In genomic region chr10:46326066-46326465, GRCh38 we compare ENCODE assay signal across 20 cellular contexts. TPM values are rescaled to one million over a fixed set of nuclear protein-coding genes. Genes with fewer than 3 reads are reported as not detected.
"Had no signal": no experiment of that assay in that cellular context is flagged by ENCODE, and none has a peak within 500 bp of the region (broad histone marks: within the 10 kb centered on the region; RNA-seq: fewer than 3 reads in every experiment).

No MANE protein-coding gene starts in this region.

- H3K9me3 Mint-ChIP-seq: activated B cell treated with CpG ODN at 0.5 μM for 24 hours; activated CD4-positive, alpha-beta T cell treated with anti-CD3 and anti-CD28 coated beads, Interleukin-2, amount 10 ng/mL, durations not matched to agents 7 days and 5 days; naive thymus-derived CD8-positive, alpha-beta T cell had no signal

- H3K27ac ChIP-seq: cardiac muscle cell, hepatocyte, left ventricle myocardium inferior, prostate gland, suprapubic skin had no signal

- H3K4me3 ChIP-seq: cardiac muscle cell, hepatocyte, left ventricle myocardium inferior, prostate gland, suprapubic skin had no signal

- H3K27me3 ChIP-seq: cardiac muscle cell, hepatocyte, suprapubic skin had no signal

- DNase-seq: activated B cell treated with CpG ODN at 0.5 μM for 24 hours; activated CD4-positive, alpha-beta T cell treated with anti-CD3 and anti-CD28 coated beads, Interleukin-2, amount 10 ng/mL, durations not matched to agents 7 days and 5 days; activated naive CD4-positive, alpha-beta T cell treated with Interleukin-2 at 50 U/mL for 16 hours; left ventricle myocardium inferior; mesenchymal stem cell; naive thymus-derived CD8-positive, alpha-beta T cell; right cardiac atrium; small intestine; stimulated activated CD4-positive, alpha-beta T cell treated with anti-CD3 and anti-CD28 coated beads, Interleukin-4, amount 100 ng/mL, for 24 hours; stimulated activated CD8-positive, alpha-beta memory T cell treated with anti-CD3 and anti-CD28 coated beads, Interleukin-4, amount 100 ng/mL, for 48 hours; stimulated activated naive CD8-positive, alpha-beta T cell treated with anti-CD3 and anti-CD28 coated beads, Interleukin-15, Interleukin-2, amounts not matched to agents 100 U/mL and 50 U/mL, for 24 hours had no signal

- H2AFZ ChIP-seq: hepatocyte had no signal

- H3K4me1 ChIP-seq: left ventricle myocardium inferior, prostate gland had no signal

- H3K9me3 ChIP-seq: left ventricle myocardium inferior, prostate gland, suprapubic skin had no signal

- H3K4me2 ChIP-seq: hepatocyte had no signal

- H3K79me2 ChIP-seq: hepatocyte had no signal

- H3K36me3 Mint-ChIP-seq: naive thymus-derived CD8-positive, alpha-beta T cell had no signal

- ATAC-seq: naive thymus-derived CD8-positive, alpha-beta T cell; right cardiac atrium; stimulated activated naive CD8-positive, alpha-beta T cell treated with anti-CD3 and anti-CD28 coated beads, Interleukin-15, Interleukin-2, amounts not matched to agents 100 U/mL and 50 U/mL, for 24 hours had no signal

- H3K4me3 Mint-ChIP-seq: activated B cell treated with CpG ODN at 0.5 μM for 24 hours; activated CD4-positive, alpha-beta T cell treated with anti-CD3 and anti-CD28 coated beads, Interleukin-2, amount 10 ng/mL, durations not matched to agents 7 days and 5 days; naive thymus-derived CD8-positive, alpha-beta T cell had no signal

- H3K4me1 Mint-ChIP-seq: activated B cell treated with CpG ODN at 0.5 μM for 24 hours; activated CD4-positive, alpha-beta T cell treated with anti-CD3 and anti-CD28 coated beads, Interleukin-2, amount 10 ng/mL, durations not matched to agents 7 days and 5 days had no signal

- H3K27ac Mint-ChIP-seq: activated B cell treated with CpG ODN at 0.5 μM for 24 hours; activated CD4-positive, alpha-beta T cell treated with anti-CD3 and anti-CD28 coated beads, Interleukin-2, amount 10 ng/mL, durations not matched to agents 7 days and 5 days had no signal

- H3K36me3 ChIP-seq: cardiac muscle cell, left ventricle myocardium inferior, prostate gland, suprapubic skin had no signal

RNA-seq across cellular contexts. Expression of gene ANTXRL, which starts 39.3 kb away (rescaled TPM):
- total RNA-seq: activated B cell treated with CpG ODN at 0.5 μM for 24 hours; activated CD8-positive, alpha-beta memory T cell treated with anti-CD3 and anti-CD28 coated beads for 36 hours; cardiac muscle cell; hepatocyte; left ventricle myocardium inferior; mucosa of gallbladder; naive thymus-derived CD8-positive, alpha-beta T cell; suprapubic skin; T-helper 2 cell treated with Interferon-gamma antibody and Interleukin-4, amounts not matched to agents 100 ng/mL and 5 ng/mL, for 36 hours; ureter had no signal
- polyA plus RNA-seq: cardiac muscle cell; hepatocyte; keratinocyte; naive thymus-derived CD8-positive, alpha-beta T cell had no signal

RNA-seq across cellular contexts. Expression of gene ANXA8L1, which starts 49.5 kb away (rescaled TPM):
- total RNA-seq: activated B cell treated with CpG ODN at 0.5 μM for 24 hours; activated CD8-positive, alpha-beta memory T cell treated with anti-CD3 and anti-CD28 coated beads for 36 hours; left ventricle myocardium inferior; mucosa of gallbladder; naive thymus-derived CD8-positive, alpha-beta T cell had no signal
- polyA plus RNA-seq: naive thymus-derived CD8-positive, alpha-beta T cell had no signal
